ENCODE assay signal across 1 cellular context in genomic region chr11:64712430-64713030, GRCh38.
A peak's percentile ranks its signal among the peaks of the same experiment; 100 is the strongest.
TF ChIP-seq lines count a peak whose summit lies in the region.

No MANE protein-coding gene starts in this region.

TF ChIP-seq in H1, 55 proteins besides CTCF, POLR2A, EP300 and RAD21:
- TF ChIP-seq NRF1 (IDR thresholded peaks at IDR 0.05; ENCODE audit: low read depth, low read length) (no peak), RNF2 (IDR thresholded peaks at IDR 0.05; ENCODE audit: borderline replicate concordance, low read depth, low read length, missing control alignments, poor library complexity, severe bottlenecking) (peak; percentile 22)
